17 cellular contexts compared by ENCODE assay signal in genomic region chr3:6781103-6781502, GRCh38.
"Had no signal": no experiment of that assay in that cellular context is flagged by ENCODE, and none has a peak within 500 bp of the region (broad histone marks: within the 10 kb centered on the region; RNA-seq: fewer than 3 reads in every experiment).

No MANE protein-coding gene starts in this region.

- DNase-seq: foreskin keratinocyte; kidney glomerular epithelial cell; nucleus accumbens; ovary; sigmoid colon; stimulated activated CD4-positive, alpha-beta T cell treated with anti-CD3 and anti-CD28 coated beads, Interleukin-12 subunit alpha, Interleukin-12 subunit beta, amount 100 ng/mL, for 4 hours; stimulated activated CD4-positive, alpha-beta T cell treated with anti-CD3 and anti-CD28 coated beads, Interleukin-2, amount 100 ng/mL, for 48 hours; stimulated activated naive CD4-positive, alpha-beta T cell treated with Interleukin-2 at 50 U/mL for 16 hours; trophoblast cell had no signal

- H3K4me3 Mint-ChIP-seq: dendritic cell treated with granulocyte-macrophage colony-stimulating factor and Interleukin-4, amounts not matched to agents 40 ng/mL and 50 ng/mL, for 4 days; memory B cell; mesothelial cell of epicardium; natural killer cell treated with Interleukin-12 subunit alpha and Interleukin-12 subunit beta and Interleukin-15 and Interleukin-18, amount 100 ng/mL, for 72 hours; neural progenitor cell had no signal

- H3K9ac ChIP-seq: neural progenitor cell had no signal

- H2AFZ ChIP-seq: neural progenitor cell had no signal

- H3K27ac Mint-ChIP-seq: dendritic cell treated with granulocyte-macrophage colony-stimulating factor and Interleukin-4, amounts not matched to agents 40 ng/mL and 50 ng/mL, for 4 days; memory B cell; mesothelial cell of epicardium; natural killer cell treated with Interleukin-12 subunit alpha and Interleukin-12 subunit beta and Interleukin-15 and Interleukin-18, amount 100 ng/mL, for 72 hours; neural progenitor cell had no signal

- H3K9me3 ChIP-seq: ovary, right atrium auricular region, sigmoid colon had no signal

- H3K4me2 ChIP-seq: neural progenitor cell had no signal

- H3K4me1 Mint-ChIP-seq: memory B cell, mesothelial cell of epicardium, neural progenitor cell had no signal

- H3K27me3 ChIP-seq: foreskin keratinocyte, neural progenitor cell, ovary, right atrium auricular region, sigmoid colon had no signal

- H3K4me1 ChIP-seq: foreskin keratinocyte, neural progenitor cell, right atrium auricular region, sigmoid colon had no signal

- FAIRE-seq: islet of Langerhans had no signal

- H3K36me3 ChIP-seq: neural progenitor cell, ovary, right atrium auricular region, sigmoid colon had no signal

- H3K27me3 Mint-ChIP-seq: dendritic cell treated with granulocyte-macrophage colony-stimulating factor and Interleukin-4, amounts not matched to agents 40 ng/mL and 50 ng/mL, for 4 days; memory B cell; natural killer cell treated with Interleukin-12 subunit alpha and Interleukin-12 subunit beta and Interleukin-15 and Interleukin-18, amount 100 ng/mL, for 72 hours had no signal

- H3K27ac ChIP-seq: foreskin keratinocyte, neural progenitor cell, ovary, right atrium auricular region, sigmoid colon, skin epidermis had no signal

- H3K9me3 Mint-ChIP-seq: neural progenitor cell had no signal

- H3K4me3 ChIP-seq: neural progenitor cell, ovary, right atrium auricular region, sigmoid colon, skin epidermis had no signal

- H3K36me3 Mint-ChIP-seq: memory B cell; mesothelial cell of epicardium; natural killer cell treated with Interleukin-12 subunit alpha and Interleukin-12 subunit beta and Interleukin-15 and Interleukin-18, amount 100 ng/mL, for 72 hours; neural progenitor cell had no signal
